In the genomic region with DNA sequence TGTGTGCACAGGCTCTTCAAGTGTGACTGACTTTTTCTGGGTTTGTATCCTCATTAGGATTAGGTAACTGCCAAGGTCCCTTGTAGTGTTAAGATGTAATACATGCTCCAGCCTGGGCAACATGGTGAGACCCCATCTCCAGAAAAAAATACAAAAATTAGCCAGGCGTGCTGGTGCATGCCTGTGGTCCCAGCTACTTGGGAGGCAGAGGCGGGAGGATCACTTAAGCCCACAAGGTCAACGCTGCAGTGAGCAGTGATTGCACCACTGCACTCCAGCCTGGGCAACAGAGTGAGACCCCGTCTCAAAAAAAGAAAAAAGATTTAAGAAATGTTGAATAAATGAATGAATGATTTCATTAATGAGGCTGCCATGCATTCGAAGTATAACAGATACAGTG, we compare ENCODE assay signal across 25 cellular contexts. TPM values are rescaled to one million over a fixed set of nuclear protein-coding genes. Genes with fewer than 3 reads are reported as not detected.
A peak's percentile ranks its signal among the peaks of the same experiment; 100 is the strongest.
DNase-seq lines count a peak whose midpoint lies in the region; ATAC-seq and TF ChIP-seq lines count a peak whose summit lies in the region.
"Had no signal": no experiment of that assay in that cellular context is flagged by ENCODE, and none has a peak within 500 bp of the region (broad histone marks: within the 10 kb centered on the region; RNA-seq: fewer than 3 reads in every experiment).

No MANE protein-coding gene starts in this region.

- H3K9me3 ChIP-seq in BLaER1 treated with 17β-estradiol and CSF1 and Interleukin-3, amounts not matched to agents 10 nM and 100 nM (replicated peaks in 1 of 11) = no peaks in the 10 kb centered on the region
- no peaks in the 10 kb centered on the region for H3K9me3 ChIP-seq in sigmoid colon

- intact Hi-C loops in sigmoid colon (cut with DNase I) = no loop called here

- H3K4me3 ChIP-seq in BLaER1 treated with 17β-estradiol and CSF1 and Interleukin-3, amounts not matched to agents 10 nM and 100 nM = no peak overlapping the region
- no peak overlapping the region for H3K4me3 ChIP-seq in sigmoid colon
- H3K4me3 ChIP-seq: K562, PC-9 had no signal

- H3K4me2 ChIP-seq in BLaER1 treated with 17β-estradiol and CSF1 and Interleukin-3, amounts not matched to agents 10 nM and 100 nM = peak overlapping the region; percentile 41 to 88 (median 74)
- H3K4me2 ChIP-seq: PC-9 had no signal

- H3K27me3 ChIP-seq in BLaER1 treated with 17β-estradiol and CSF1 and Interleukin-3, amounts not matched to agents 10 nM and 100 nM = no peaks in the 10 kb centered on the region
- no peaks in the 10 kb centered on the region for H3K27me3 ChIP-seq in sigmoid colon

- no peak for TF ChIP-seq POLR2A in sigmoid colon (IDR thresholded peaks at IDR 0.05)

- H3K36me3 Mint-ChIP-seq in activated T-cell treated with anti-CD3 and anti-CD28 coated beads, Interleukin-2, amount 50 U/mL, for 24 hours (ENCODE audit: low read depth) = peaks cover 69% of the 10 kb centered on the region
- peaks cover 25% of the 10 kb centered on the region for H3K36me3 Mint-ChIP-seq in activated T-cell treated with anti-CD3 and anti-CD28 coated beads, Interleukin-2, amount 50 U/mL, for 4 hours (ENCODE audit: insufficient read depth)
- H3K36me3 Mint-ChIP-seq in activated naive CD8-positive, alpha-beta T cell = peaks cover 10% of the 10 kb centered on the region
- H3K36me3 Mint-ChIP-seq in stimulated activated memory B cell treated with anti-CD40 and anti-IgM and Interleukin-4, amounts not matched to agents 10 μg/mL and 1 μg/mL and 100 μg/mL, for 72 hours = peaks cover 39% of the 10 kb centered on the region

- no peak overlapping the region for H3K4me3 Mint-ChIP-seq in activated T-cell treated with anti-CD3 and anti-CD28 coated beads, Interleukin-2, amount 50 U/mL, for 24 hours
- H3K4me3 Mint-ChIP-seq in activated T-cell treated with anti-CD3 and anti-CD28 coated beads, Interleukin-2, amount 50 U/mL, for 4 hours = no peak overlapping the region
- no peak overlapping the region for H3K4me3 Mint-ChIP-seq in activated naive CD8-positive, alpha-beta T cell
- H3K4me3 Mint-ChIP-seq in stimulated activated memory B cell treated with anti-CD40 and anti-IgM and Interleukin-4, amounts not matched to agents 10 μg/mL and 1 μg/mL and 100 μg/mL, for 72 hours = no peak overlapping the region
- H3K4me3 Mint-ChIP-seq: CD4-positive, CD25-positive, alpha-beta regulatory T cell had no signal

- H3K36me3 ChIP-seq in BLaER1 treated with 17β-estradiol and CSF1 and Interleukin-3, amounts not matched to agents 10 nM and 100 nM = peaks cover 8 to 38% (median 24%) of the 10 kb centered on the region in 11 experiments; a peak in 18 of 22 replicates
- H3K36me3 ChIP-seq in sigmoid colon = no peaks in the 10 kb centered on the region

- H3K9ac ChIP-seq in BLaER1 treated with 17β-estradiol and CSF1 and Interleukin-3, amounts not matched to agents 10 nM and 100 nM = peak overlapping the region in 3 of 11 experiments; percentile 21 to 47 (median 35); a peak in 1 of 22 replicates

- H3K27ac ChIP-seq in BLaER1 treated with 17β-estradiol and CSF1 and Interleukin-3, amounts not matched to agents 10 nM and 100 nM = peak overlapping the region in 5 of 11 experiments; percentile 13 to 95 (median 41); a peak in 4 of 22 replicates
- H3K27ac ChIP-seq in sigmoid colon = no peak overlapping the region
- H3K27ac ChIP-seq: PC-9 had no signal

- H4K20me1 ChIP-seq in BLaER1 treated with 17β-estradiol and CSF1 and Interleukin-3, amounts not matched to agents 10 nM and 100 nM = peaks cover 0 to 56% (median 45%) of the 10 kb centered on the region in 11 experiments; a peak in 17 of 22 replicates

- no peak for ATAC-seq in activated T-cell treated with anti-CD3 and anti-CD28 coated beads, Interleukin-2, amount 50 U/mL, for 4 hours
- no peak for ATAC-seq in stimulated activated memory B cell treated with anti-CD40 and anti-IgM and Interleukin-4, amounts not matched to agents 10 μg/mL and 1 μg/mL and 100 μg/mL, for 72 hours
- no peak for ATAC-seq in GM21825 (IDR thresholded peaks at IDR 0.05; ENCODE audit: unreplicated experiment)
- ATAC-seq: K562 had no signal

- TF ChIP-seq EP300 in sigmoid colon (IDR thresholded peaks at IDR 0.05) = no peak

- H3K4me1 ChIP-seq in BLaER1 treated with 17β-estradiol and CSF1 and Interleukin-3, amounts not matched to agents 10 nM and 100 nM = peaks cover 97 to 100% (median 99%) of the 10 kb centered on the region in 10 experiments
- peaks cover 0 to 65% (median 61%) of the 10 kb centered on the region in 4 donors for H3K4me1 ChIP-seq in sigmoid colon

- no peak for DNase-seq in activated T-cell treated with anti-CD3 and anti-CD28 coated beads, Interleukin-2, amount 50 U/mL, for 24 hours
- DNase-seq in activated T-cell treated with anti-CD3 and anti-CD28 coated beads, Interleukin-2, amount 50 U/mL, for 4 hours = no peak
- DNase-seq in NCI-H1694 treated with DMSO at 0.1 percent for 48 hours (lab: John Stamatoyannopoulos, UW) (no peak), sigmoid colon (no peak)
- DNase-seq: CD4-positive, CD25-positive, alpha-beta regulatory T cell; COR-L47; DMS79; MM.1S; NCI-H1048; NCI-H1436; NCI-H2029; NCI-H226; NCI-H510A treated with DMSO at 0.1 percent for 48 hours; NCI-H748 treated with DMSO at 0.1 percent for 48 hours; PC-9; RPMI8226; SHP77 had no signal

- H3K9me3 Mint-ChIP-seq in activated T-cell treated with anti-CD3 and anti-CD28 coated beads, Interleukin-2, amount 50 U/mL, for 24 hours = no peaks in the 10 kb centered on the region
- H3K9me3 Mint-ChIP-seq in activated T-cell treated with anti-CD3 and anti-CD28 coated beads, Interleukin-2, amount 50 U/mL, for 4 hours = no peaks in the 10 kb centered on the region
- H3K9me3 Mint-ChIP-seq in activated naive CD8-positive, alpha-beta T cell (ENCODE audit: low read depth) = no peaks in the 10 kb centered on the region
- no peaks in the 10 kb centered on the region for H3K9me3 Mint-ChIP-seq in stimulated activated memory B cell treated with anti-CD40 and anti-IgM and Interleukin-4, amounts not matched to agents 10 μg/mL and 1 μg/mL and 100 μg/mL, for 72 hours

- peaks cover 96% of the 10 kb centered on the region for H3K4me1 Mint-ChIP-seq in activated T-cell treated with anti-CD3 and anti-CD28 coated beads, Interleukin-2, amount 50 U/mL, for 24 hours (ENCODE audit: low read depth)
- peaks cover 87% of the 10 kb centered on the region for H3K4me1 Mint-ChIP-seq in activated T-cell treated with anti-CD3 and anti-CD28 coated beads, Interleukin-2, amount 50 U/mL, for 4 hours (ENCODE audit: low read depth)
- peaks cover 90% of the 10 kb centered on the region for H3K4me1 Mint-ChIP-seq in activated naive CD8-positive, alpha-beta T cell (ENCODE audit: low read depth)
- H3K4me1 Mint-ChIP-seq in stimulated activated memory B cell treated with anti-CD40 and anti-IgM and Interleukin-4, amounts not matched to agents 10 μg/mL and 1 μg/mL and 100 μg/mL, for 72 hours = peaks cover 91% of the 10 kb centered on the region

- H3K27me3 Mint-ChIP-seq in activated T-cell treated with anti-CD3 and anti-CD28 coated beads, Interleukin-2, amount 50 U/mL, for 24 hours = no peaks in the 10 kb centered on the region
- H3K27me3 Mint-ChIP-seq in activated T-cell treated with anti-CD3 and anti-CD28 coated beads, Interleukin-2, amount 50 U/mL, for 4 hours (ENCODE audit: low read depth) = no peaks in the 10 kb centered on the region
- no peaks in the 10 kb centered on the region for H3K27me3 Mint-ChIP-seq in activated naive CD8-positive, alpha-beta T cell
- H3K27me3 Mint-ChIP-seq in stimulated activated memory B cell treated with anti-CD40 and anti-IgM and Interleukin-4, amounts not matched to agents 10 μg/mL and 1 μg/mL and 100 μg/mL, for 72 hours = no peaks in the 10 kb centered on the region
- H3K27me3 Mint-ChIP-seq: CD4-positive, CD25-positive, alpha-beta regulatory T cell had no signal

- 95 to 96% methylated on average over 5 of the region's 5 CpGs for WGBS in sigmoid colon, 2 donors

- H3K27ac Mint-ChIP-seq in activated T-cell treated with anti-CD3 and anti-CD28 coated beads, Interleukin-2, amount 50 U/mL, for 24 hours = peak overlapping the region; percentile 86
- peak overlapping the region; percentile 94 for H3K27ac Mint-ChIP-seq in activated naive CD8-positive, alpha-beta T cell
- peak overlapping the region; percentile 95 for H3K27ac Mint-ChIP-seq in stimulated activated memory B cell treated with anti-CD40 and anti-IgM and Interleukin-4, amounts not matched to agents 10 μg/mL and 1 μg/mL and 100 μg/mL, for 72 hours

- no peak for TF ChIP-seq CTCF in sigmoid colon (IDR thresholded peaks at IDR 0.05)

RNA-seq across cellular contexts. Expression of gene ZBTB17, which starts 15.1 kb away (rescaled TPM):
- 10 to 100 TPM; 74.2 to 86.9 (median 81.1) TPM for total RNA-seq in activated T-cell treated with anti-CD3 and anti-CD28 coated beads, Interleukin-2, amount 50 U/mL, for 4 hours
- total RNA-seq in sigmoid colon = 10 to 100 TPM; 22.1 to 38.5 (median 26.5) TPM
- 10 to 100 TPM; 17.4 to 38.7 (median 18.3) TPM for polyA plus RNA-seq in sigmoid colon

RNA-seq across cellular contexts. Expression of gene SRARP, which starts 43.2 kb away (rescaled TPM):
- total RNA-seq in activated T-cell treated with anti-CD3 and anti-CD28 coated beads, Interleukin-2, amount 50 U/mL, for 4 hours = not detected
- total RNA-seq in sigmoid colon = not detected
- under 1 TPM in 1 of 3 donors, not detected in 2; under 0.01 TPM for polyA plus RNA-seq in sigmoid colon
- total RNA-seq: A172; CD4-positive, CD25-positive, alpha-beta regulatory T cell; K562; LHCN-M2; PC-9 had no signal
- polyA plus RNA-seq: AG04450; CD4-positive, CD25-positive, alpha-beta regulatory T cell; K562 had no signal

RNA-seq across cellular contexts. Expression of gene HSPB7, which starts 57.0 kb away (rescaled TPM):
- total RNA-seq in activated T-cell treated with anti-CD3 and anti-CD28 coated beads, Interleukin-2, amount 50 U/mL, for 4 hours = under 1 TPM; 0.16 to 0.43 (median 0.24) TPM
- total RNA-seq in sigmoid colon = 100 to 1,000 TPM in 2 of 4 donors, 10 to 100 TPM in 2; 44.4 to 224 (median 86.3) TPM
- 10 to 100 TPM in 1 of 3 donors, 1 to 10 TPM in 2; 6.7 to 22.7 (median 7.2) TPM for polyA plus RNA-seq in sigmoid colon
- total RNA-seq: A172; CD4-positive, CD25-positive, alpha-beta regulatory T cell; PC-9 had no signal
- polyA plus RNA-seq: CD4-positive, CD25-positive, alpha-beta regulatory T cell had no signal

Comparison
In these comparisons a context has a peak if more than half of its experiments do, and no peak if none do; other contexts are left out.
1. RNA of gene HSPB7, which starts 57.0 kb away (total RNA-seq): 44.4 to 224 TPM in sigmoid colon; 0.16 to 0.43 TPM in activated T-cell treated with anti-CD3 and anti-CD28 coated beads, Interleukin-2, amount 50 U/mL, for 4 hours; every median in the first group is over 10 times any median in the second.
2. Peak in every context shown above with its lines, with median percentiles within 50 percentile points of each other: H3K27ac Mint-ChIP-seq.